1 cellular context compared by ENCODE assay signal in the genomic region with DNA sequence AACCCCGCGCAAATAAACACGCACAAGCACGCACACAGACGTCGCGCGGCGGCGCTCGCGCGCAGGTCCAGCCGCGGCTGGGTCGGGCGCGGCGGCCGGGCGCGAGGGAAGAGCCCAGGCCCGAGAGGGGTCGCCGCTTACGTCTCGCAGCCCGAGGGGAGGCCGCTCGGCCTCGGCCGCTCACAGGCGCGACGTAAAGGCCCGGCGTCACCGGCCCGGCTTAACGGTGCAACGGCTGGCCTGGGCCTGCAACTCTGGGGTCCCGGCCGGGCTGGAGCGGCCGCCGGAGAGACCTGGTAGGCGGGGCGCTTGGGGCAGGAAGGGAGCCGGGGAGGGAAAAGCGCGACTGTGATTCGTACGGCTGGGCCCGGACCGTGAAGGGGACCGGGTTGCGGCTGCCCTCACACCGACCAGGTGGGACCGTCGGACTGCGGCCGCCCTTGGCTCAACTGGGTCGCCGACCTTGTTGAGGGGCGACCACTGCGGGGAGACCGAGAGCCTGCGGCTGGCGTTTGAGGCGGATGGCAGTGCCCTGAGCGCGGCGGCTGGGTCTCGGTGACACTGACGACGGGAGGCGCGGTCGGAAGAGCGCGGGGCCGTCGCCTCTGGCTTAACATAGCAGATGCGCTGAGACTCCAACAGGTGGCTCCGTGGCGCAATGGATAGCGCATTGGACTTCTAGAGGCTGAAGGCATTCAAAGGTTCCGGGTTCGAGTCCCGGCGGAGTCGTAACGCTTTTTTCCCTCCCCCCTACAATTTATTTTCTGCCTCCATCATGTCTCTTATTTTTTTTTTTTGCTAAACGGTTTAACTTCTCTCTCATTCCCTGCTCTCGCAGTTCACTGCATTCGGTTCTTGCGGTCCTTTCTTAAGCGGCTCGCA.
TF ChIP-seq lines count a peak whose summit lies in the region.

No MANE protein-coding gene starts in this region.

TF ChIP-seq in HepG2, 621 proteins besides CTCF, POLR2A, EP300 and RAD21 (continued from another document and continues in another):
- TF ChIP-seq, protein P1, sequence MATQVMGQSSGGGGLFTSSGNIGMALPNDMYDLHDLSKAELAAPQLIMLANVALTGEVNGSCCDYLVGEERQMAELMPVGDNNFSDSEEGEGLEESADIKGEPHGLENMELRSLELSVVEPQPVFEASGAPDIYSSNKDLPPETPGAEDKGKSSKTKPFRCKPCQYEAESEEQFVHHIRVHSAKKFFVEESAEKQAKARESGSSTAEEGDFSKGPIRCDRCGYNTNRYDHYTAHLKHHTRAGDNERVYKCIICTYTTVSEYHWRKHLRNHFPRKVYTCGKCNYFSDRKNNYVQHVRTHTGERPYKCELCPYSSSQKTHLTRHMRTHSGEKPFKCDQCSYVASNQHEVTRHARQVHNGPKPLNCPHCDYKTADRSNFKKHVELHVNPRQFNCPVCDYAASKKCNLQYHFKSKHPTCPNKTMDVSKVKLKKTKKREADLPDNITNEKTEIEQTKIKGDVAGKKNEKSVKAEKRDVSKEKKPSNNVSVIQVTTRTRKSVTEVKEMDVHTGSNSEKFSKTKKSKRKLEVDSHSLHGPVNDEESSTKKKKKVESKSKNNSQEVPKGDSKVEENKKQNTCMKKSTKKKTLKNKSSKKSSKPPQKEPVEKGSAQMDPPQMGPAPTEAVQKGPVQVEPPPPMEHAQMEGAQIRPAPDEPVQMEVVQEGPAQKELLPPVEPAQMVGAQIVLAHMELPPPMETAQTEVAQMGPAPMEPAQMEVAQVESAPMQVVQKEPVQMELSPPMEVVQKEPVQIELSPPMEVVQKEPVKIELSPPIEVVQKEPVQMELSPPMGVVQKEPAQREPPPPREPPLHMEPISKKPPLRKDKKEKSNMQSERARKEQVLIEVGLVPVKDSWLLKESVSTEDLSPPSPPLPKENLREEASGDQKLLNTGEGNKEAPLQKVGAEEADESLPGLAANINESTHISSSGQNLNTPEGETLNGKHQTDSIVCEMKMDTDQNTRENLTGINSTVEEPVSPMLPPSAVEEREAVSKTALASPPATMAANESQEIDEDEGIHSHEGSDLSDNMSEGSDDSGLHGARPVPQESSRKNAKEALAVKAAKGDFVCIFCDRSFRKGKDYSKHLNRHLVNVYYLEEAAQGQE (IDR thresholded peaks at IDR 0.05; ENCODE audit: borderline replicate concordance in 1 of 2, low read depth in 1 of 2, low read length in 2 of 2), result peak in 1 of 2 experiments; percentile 34; a peak in 1 of 4 replicates
- TF ChIP-seq ZC3H4 (CRISPR knock-in tag; IDR thresholded peaks at IDR 0.05; ENCODE audit: borderline replicate concordance), result peak; percentile 88; the same call in 1 of the 2 replicates
- no peak; the same call in 1 of the 2 replicates for TF ChIP-seq FOXA3 (CRISPR knock-in tag; IDR thresholded peaks at IDR 0.05)
- no peak for TF ChIP-seq HMG20B (CRISPR knock-in tag; conservative IDR thresholded peaks at IDR 0.05)
- TF ChIP-seq, protein P2, sequence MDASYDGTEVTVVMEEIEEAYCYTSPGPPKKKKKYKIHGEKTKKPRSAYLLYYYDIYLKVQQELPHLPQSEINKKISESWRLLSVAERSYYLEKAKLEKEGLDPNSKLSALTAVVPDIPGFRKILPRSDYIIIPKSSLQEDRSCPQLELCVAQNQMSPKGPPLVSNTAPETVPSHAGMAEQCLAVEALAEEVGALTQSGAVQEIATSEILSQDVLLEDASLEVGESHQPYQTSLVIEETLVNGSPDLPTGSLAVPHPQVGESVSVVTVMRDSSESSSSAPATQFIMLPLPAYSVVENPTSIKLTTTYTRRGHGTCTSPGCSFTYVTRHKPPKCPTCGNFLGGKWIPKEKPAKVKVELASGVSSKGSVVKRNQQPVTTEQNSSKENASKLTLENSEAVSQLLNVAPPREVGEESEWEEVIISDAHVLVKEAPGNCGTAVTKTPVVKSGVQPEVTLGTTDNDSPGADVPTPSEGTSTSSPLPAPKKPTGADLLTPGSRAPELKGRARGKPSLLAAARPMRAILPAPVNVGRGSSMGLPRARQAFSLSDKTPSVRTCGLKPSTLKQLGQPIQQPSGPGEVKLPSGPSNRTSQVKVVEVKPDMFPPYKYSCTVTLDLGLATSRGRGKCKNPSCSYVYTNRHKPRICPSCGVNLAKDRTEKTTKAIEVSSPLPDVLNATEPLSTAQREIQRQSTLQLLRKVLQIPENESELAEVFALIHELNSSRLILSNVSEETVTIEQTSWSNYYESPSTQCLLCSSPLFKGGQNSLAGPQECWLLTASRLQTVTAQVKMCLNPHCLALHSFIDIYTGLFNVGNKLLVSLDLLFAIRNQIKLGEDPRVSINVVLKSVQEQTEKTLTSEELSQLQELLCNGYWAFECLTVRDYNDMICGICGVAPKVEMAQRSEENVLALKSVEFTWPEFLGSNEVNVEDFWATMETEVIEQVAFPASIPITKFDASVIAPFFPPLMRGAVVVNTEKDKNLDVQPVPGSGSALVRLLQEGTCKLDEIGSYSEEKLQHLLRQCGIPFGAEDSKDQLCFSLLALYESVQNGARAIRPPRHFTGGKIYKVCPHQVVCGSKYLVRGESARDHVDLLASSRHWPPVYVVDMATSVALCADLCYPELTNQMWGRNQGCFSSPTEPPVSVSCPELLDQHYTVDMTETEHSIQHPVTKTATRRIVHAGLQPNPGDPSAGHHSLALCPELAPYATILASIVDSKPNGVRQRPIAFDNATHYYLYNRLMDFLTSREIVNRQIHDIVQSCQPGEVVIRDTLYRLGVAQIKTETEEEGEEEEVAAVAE (CRISPR knock-in tag; IDR thresholded peaks at IDR 0.05; ENCODE audit: borderline replicate concordance), result peak; percentile 66; the same call in 1 of the 2 replicates
- peak; percentile 77; the same call in 1 of the 2 replicates for TF ChIP-seq TOPORS (CRISPR knock-in tag; IDR thresholded peaks at IDR 0.05)
- no peak for TF ChIP-seq RBAK (CRISPR knock-in tag; IDR thresholded peaks at IDR 0.05)
- TF ChIP-seq, protein P3, sequence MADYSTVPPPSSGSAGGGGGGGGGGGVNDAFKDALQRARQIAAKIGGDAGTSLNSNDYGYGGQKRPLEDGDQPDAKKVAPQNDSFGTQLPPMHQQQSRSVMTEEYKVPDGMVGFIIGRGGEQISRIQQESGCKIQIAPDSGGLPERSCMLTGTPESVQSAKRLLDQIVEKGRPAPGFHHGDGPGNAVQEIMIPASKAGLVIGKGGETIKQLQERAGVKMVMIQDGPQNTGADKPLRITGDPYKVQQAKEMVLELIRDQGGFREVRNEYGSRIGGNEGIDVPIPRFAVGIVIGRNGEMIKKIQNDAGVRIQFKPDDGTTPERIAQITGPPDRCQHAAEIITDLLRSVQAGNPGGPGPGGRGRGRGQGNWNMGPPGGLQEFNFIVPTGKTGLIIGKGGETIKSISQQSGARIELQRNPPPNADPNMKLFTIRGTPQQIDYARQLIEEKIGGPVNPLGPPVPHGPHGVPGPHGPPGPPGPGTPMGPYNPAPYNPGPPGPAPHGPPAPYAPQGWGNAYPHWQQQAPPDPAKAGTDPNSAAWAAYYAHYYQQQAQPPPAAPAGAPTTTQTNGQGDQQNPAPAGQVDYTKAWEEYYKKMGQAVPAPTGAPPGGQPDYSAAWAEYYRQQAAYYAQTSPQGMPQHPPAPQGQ (CRISPR knock-in tag; IDR thresholded peaks at IDR 0.05; ENCODE audit: borderline replicate concordance), result no peak
- TF ChIP-seq GTF3A (CRISPR knock-in tag; conservative IDR thresholded peaks at IDR 0.05), result 0 out of 2 replicates have a peak, but pooled peaks have one; percentile 25
- TF ChIP-seq, protein P4, sequence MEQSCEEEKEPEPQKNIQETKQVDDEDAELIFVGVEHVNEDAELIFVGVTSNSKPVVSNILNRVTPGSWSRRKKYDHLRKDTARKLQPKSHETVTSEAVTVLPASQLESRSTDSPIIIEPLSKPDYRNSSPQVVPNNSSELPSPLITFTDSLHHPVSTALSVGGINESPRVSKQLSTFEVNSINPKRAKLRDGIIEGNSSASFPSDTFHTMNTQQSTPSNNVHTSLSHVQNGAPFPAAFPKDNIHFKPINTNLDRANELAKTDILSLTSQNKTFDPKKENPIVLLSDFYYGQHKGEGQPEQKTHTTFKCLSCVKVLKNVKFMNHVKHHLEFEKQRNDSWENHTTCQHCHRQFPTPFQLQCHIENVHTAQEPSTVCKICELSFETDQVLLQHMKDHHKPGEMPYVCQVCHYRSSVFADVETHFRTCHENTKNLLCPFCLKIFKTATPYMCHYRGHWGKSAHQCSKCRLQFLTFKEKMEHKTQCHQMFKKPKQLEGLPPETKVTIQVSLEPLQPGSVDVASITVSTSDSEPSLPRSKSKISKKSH (CRISPR knock-in tag; IDR thresholded peaks at IDR 0.05; ENCODE audit: borderline replicate concordance), result peak; percentile 41; the same call in 1 of the 2 replicates
- TF ChIP-seq, protein P5, sequence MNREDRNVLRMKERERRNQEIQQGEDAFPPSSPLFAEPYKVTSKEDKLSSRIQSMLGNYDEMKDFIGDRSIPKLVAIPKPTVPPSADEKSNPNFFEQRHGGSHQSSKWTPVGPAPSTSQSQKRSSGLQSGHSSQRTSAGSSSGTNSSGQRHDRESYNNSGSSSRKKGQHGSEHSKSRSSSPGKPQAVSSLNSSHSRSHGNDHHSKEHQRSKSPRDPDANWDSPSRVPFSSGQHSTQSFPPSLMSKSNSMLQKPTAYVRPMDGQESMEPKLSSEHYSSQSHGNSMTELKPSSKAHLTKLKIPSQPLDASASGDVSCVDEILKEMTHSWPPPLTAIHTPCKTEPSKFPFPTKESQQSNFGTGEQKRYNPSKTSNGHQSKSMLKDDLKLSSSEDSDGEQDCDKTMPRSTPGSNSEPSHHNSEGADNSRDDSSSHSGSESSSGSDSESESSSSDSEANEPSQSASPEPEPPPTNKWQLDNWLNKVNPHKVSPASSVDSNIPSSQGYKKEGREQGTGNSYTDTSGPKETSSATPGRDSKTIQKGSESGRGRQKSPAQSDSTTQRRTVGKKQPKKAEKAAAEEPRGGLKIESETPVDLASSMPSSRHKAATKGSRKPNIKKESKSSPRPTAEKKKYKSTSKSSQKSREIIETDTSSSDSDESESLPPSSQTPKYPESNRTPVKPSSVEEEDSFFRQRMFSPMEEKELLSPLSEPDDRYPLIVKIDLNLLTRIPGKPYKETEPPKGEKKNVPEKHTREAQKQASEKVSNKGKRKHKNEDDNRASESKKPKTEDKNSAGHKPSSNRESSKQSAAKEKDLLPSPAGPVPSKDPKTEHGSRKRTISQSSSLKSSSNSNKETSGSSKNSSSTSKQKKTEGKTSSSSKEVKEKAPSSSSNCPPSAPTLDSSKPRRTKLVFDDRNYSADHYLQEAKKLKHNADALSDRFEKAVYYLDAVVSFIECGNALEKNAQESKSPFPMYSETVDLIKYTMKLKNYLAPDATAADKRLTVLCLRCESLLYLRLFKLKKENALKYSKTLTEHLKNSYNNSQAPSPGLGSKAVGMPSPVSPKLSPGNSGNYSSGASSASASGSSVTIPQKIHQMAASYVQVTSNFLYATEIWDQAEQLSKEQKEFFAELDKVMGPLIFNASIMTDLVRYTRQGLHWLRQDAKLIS (CRISPR knock-in tag; IDR thresholded peaks at IDR 0.05), result no peak
- TF ChIP-seq NFKBIZ (CRISPR knock-in tag; IDR thresholded peaks at IDR 0.05), result peak; percentile 34; the same call in 1 of the 2 replicates
- no peak for TF ChIP-seq XBP1 (CRISPR knock-in tag; IDR thresholded peaks at IDR 0.05)
- peak; percentile 80 for TF ChIP-seq ZNF232 (CRISPR knock-in tag; IDR thresholded peaks at IDR 0.05; ENCODE audit: borderline replicate concordance)
- TF ChIP-seq, protein P6, sequence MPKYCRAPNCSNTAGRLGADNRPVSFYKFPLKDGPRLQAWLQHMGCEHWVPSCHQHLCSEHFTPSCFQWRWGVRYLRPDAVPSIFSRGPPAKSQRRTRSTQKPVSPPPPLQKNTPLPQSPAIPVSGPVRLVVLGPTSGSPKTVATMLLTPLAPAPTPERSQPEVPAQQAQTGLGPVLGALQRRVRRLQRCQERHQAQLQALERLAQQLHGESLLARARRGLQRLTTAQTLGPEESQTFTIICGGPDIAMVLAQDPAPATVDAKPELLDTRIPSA (CRISPR knock-in tag; IDR thresholded peaks at IDR 0.05; ENCODE audit: borderline replicate concordance), result 0 out of 2 replicates have a peak, but pooled peaks have one; percentile 20
- TF ChIP-seq ZNF33A (CRISPR knock-in tag; IDR thresholded peaks at IDR 0.05; ENCODE audit: borderline replicate concordance), result peak; percentile 13; the same call in 1 of the 2 replicates
- TF ChIP-seq FOXJ3 (CRISPR knock-in tag; IDR thresholded peaks at IDR 0.05; ENCODE audit: borderline replicate concordance), result peak; percentile 52; the same call in 1 of the 2 replicates
- peak; percentile 74 for TF ChIP-seq PHF21A (CRISPR knock-in tag; IDR thresholded peaks at IDR 0.05)
- TF ChIP-seq, protein P7, sequence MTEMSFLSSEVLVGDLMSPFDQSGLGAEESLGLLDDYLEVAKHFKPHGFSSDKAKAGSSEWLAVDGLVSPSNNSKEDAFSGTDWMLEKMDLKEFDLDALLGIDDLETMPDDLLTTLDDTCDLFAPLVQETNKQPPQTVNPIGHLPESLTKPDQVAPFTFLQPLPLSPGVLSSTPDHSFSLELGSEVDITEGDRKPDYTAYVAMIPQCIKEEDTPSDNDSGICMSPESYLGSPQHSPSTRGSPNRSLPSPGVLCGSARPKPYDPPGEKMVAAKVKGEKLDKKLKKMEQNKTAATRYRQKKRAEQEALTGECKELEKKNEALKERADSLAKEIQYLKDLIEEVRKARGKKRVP (CRISPR knock-in tag; IDR thresholded peaks at IDR 0.05), result no peak; a peak in 1 of 4 replicates
- TF ChIP-seq, protein P8, sequence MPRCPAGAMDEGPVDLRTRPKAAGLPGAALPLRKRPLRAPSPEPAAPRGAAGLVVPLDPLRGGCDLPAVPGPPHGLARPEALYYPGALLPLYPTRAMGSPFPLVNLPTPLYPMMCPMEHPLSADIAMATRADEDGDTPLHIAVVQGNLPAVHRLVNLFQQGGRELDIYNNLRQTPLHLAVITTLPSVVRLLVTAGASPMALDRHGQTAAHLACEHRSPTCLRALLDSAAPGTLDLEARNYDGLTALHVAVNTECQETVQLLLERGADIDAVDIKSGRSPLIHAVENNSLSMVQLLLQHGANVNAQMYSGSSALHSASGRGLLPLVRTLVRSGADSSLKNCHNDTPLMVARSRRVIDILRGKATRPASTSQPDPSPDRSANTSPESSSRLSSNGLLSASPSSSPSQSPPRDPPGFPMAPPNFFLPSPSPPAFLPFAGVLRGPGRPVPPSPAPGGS (CRISPR knock-in tag; IDR thresholded peaks at IDR 0.05), result 0 out of 2 replicates have a peak, but pooled peaks have one; percentile 17
- TF ChIP-seq, protein P9, sequence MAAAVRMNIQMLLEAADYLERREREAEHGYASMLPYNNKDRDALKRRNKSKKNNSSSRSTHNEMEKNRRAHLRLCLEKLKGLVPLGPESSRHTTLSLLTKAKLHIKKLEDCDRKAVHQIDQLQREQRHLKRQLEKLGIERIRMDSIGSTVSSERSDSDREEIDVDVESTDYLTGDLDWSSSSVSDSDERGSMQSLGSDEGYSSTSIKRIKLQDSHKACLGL (CRISPR knock-in tag; IDR thresholded peaks at IDR 0.05), result no peak; the same call in 1 of the 2 replicates
- TF ChIP-seq, protein P10, sequence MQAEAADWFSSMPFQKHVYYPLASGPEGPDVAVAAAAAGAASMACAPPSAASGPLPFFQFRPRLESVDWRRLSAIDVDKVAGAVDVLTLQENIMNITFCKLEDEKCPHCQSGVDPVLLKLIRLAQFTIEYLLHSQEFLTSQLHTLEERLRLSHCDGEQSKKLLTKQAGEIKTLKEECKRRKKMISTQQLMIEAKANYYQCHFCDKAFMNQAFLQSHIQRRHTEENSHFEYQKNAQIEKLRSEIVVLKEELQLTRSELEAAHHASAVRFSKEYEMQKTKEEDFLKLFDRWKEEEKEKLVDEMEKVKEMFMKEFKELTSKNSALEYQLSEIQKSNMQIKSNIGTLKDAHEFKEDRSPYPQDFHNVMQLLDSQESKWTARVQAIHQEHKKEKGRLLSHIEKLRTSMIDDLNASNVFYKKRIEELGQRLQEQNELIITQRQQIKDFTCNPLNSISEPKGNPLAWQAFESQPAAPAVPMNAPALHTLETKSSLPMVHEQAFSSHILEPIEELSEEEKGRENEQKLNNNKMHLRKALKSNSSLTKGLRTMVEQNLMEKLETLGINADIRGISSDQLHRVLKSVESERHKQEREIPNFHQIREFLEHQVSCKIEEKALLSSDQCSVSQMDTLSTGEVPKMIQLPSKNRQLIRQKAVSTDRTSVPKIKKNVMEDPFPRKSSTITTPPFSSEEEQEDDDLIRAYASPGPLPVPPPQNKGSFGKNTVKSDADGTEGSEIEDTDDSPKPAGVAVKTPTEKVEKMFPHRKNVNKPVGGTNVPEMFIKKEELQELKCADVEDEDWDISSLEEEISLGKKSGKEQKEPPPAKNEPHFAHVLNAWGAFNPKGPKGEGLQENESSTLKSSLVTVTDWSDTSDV (CRISPR knock-in tag; IDR thresholded peaks at IDR 0.05), result no peak
- peak; percentile 80 for TF ChIP-seq GABPB1 (CRISPR knock-in tag; IDR thresholded peaks at IDR 0.05)
- TF ChIP-seq NRL (CRISPR knock-in tag; IDR thresholded peaks at IDR 0.05; ENCODE audit: borderline replicate concordance), result 0 out of 2 replicates have a peak, but pooled peaks have one; percentile 13
